10 cellular contexts compared by ENCODE assay signal in genomic region chr4:185811509-185812364, GRCh38. TPM values are rescaled to one million over a fixed set of nuclear protein-coding genes. Genes with fewer than 3 reads are reported as not detected.
DNase-seq lines count a peak whose midpoint lies in the region; ATAC-seq and TF ChIP-seq lines count a peak whose summit lies in the region.
"Had no signal": no experiment of that assay in that cellular context is flagged by ENCODE, and none has a peak within 500 bp of the region (broad histone marks: within the 10 kb centered on the region; RNA-seq: fewer than 3 reads in every experiment).

TSS of gene SORBS2 (minus strand) at chr4:185812194. CDS start at chr4:185690571, 121,623 bp downstream.

- H3K27me3 Mint-ChIP-seq in endodermal cell (ENCODE audit: insufficient read depth) (no peaks in the 10 kb centered on the region), mesothelial cell of epicardium (ENCODE audit: low read depth) (no peaks in the 10 kb centered on the region)

- H3K9me3 ChIP-seq in A673 (ENCODE audit: low read depth, low read length, poor library complexity, severe bottlenecking) (no peaks in the 10 kb centered on the region), endodermal cell (ENCODE audit: control insufficient read depth, low read length) (no peaks in the 10 kb centered on the region), aorta (ENCODE audit: control insufficient read depth, low read length) (no peaks in the 10 kb centered on the region)
- H3K9me3 ChIP-seq: neutrophil had no signal

- no peak within 1 kb of the TSS for H3K4me3 ChIP-seq in A673 (ENCODE audit: low read depth, low read length, poor library complexity, severe bottlenecking)
- peak within 1 kb of the TSS; percentile 56 for H3K4me3 ChIP-seq in endodermal cell (ENCODE audit: low read length)
- peak within 1 kb of the TSS in 1 of 2 donors; percentile 16 for H3K4me3 ChIP-seq in aorta (ENCODE audit: low read length in 2 of 2)

- H3K4me1 ChIP-seq in A673 (ENCODE audit: insufficient read depth, low read length, poor library complexity, severe bottlenecking) (no peaks in the 10 kb centered on the region), endodermal cell (ENCODE audit: control insufficient read depth, insufficient read depth, low read length) (peaks cover 14% of the 10 kb centered on the region), aorta (ENCODE audit: control insufficient read depth in 1 of 2, insufficient read depth in 2 of 2, low read length in 2 of 2) (no peaks in the 10 kb centered on the region)

- H3K4me1 Mint-ChIP-seq in endodermal cell (peaks cover 39% of the 10 kb centered on the region), mesothelial cell of epicardium (peaks cover 58% of the 10 kb centered on the region)

- H3K9me3 Mint-ChIP-seq in endodermal cell: no peaks in the 10 kb centered on the region
- no peaks in the 10 kb centered on the region for H3K9me3 Mint-ChIP-seq in mesothelial cell of epicardium

- POLR2A ChIA-PET in A673 (lab: Charles Lee; ENCODE audit: low non-redundant PET): no interaction called here

- peak within 1 kb of the TSS; percentile 37 for H3K4me3 Mint-ChIP-seq in endodermal cell
- peak within 1 kb of the TSS; percentile 46 for H3K4me3 Mint-ChIP-seq in mesothelial cell of epicardium

- TF ChIP-seq CTCF in A673 (conservative IDR thresholded peaks at IDR 0.05; ENCODE audit: low read depth, low read length) (no peak), endodermal cell (conservative IDR thresholded peaks at IDR 0.05) (no peak), mesothelial cell of epicardium (IDR thresholded peaks at IDR 0.05; ENCODE audit: unreplicated experiment) (no peak)

- no peaks in the 10 kb centered on the region for H3K36me3 Mint-ChIP-seq in endodermal cell (ENCODE audit: low read depth)
- H3K36me3 Mint-ChIP-seq in mesothelial cell of epicardium: no peaks in the 10 kb centered on the region

- BruUV-seq in A673 (replicated peaks; lab: Mats Ljungman, UMichigan): no TSS peak

- WGBS in endodermal cell (ENCODE audit: insufficient coverage in 1 of 2, insufficient read length in 1 of 2), 2 experiments: 72 to 79% methylated on average over 18 to 20 of the region's 20 CpGs
- 80 to 81% methylated on average over 20 of the region's 20 CpGs for WGBS in aorta, 2 donors

- CTCF ChIA-PET in A673 (lab: Charles Lee): no interaction called here

- H3K36me3 ChIP-seq in A673 (ENCODE audit: insufficient read depth, low read length, poor library complexity, severe bottlenecking): no peaks in the 10 kb centered on the region
- H3K36me3 ChIP-seq in endodermal cell (ENCODE audit: control insufficient read depth, insufficient read depth, low read length): no peaks in the 10 kb centered on the region
- no peaks in the 10 kb centered on the region for H3K36me3 ChIP-seq in aorta (ENCODE audit: control insufficient read depth in 1 of 2, insufficient read depth in 2 of 2, low read length in 1 of 2)
- H3K36me3 ChIP-seq: neutrophil had no signal

- H3K27me3 ChIP-seq in A673 (replicated peaks; ENCODE audit: insufficient read depth, low read depth, low read length, poor library complexity) (peaks cover 54% of the 10 kb centered on the region), endodermal cell (ENCODE audit: control insufficient read depth, insufficient read depth, low read length, poor library complexity, severe bottlenecking) (no peaks in the 10 kb centered on the region), aorta (ENCODE audit: control insufficient read depth in 1 of 2, insufficient read depth in 2 of 2, low read length in 1 of 2) (no peaks in the 10 kb centered on the region)

- peak; percentile 89 for ATAC-seq in HG03196 (IDR thresholded peaks at IDR 0.05; ENCODE audit: unreplicated experiment)
- ATAC-seq in aorta (ENCODE audit: low FRiP score): peak; percentile 74

- no peak within 1 kb of the TSS for H3K27ac ChIP-seq in A673 (ENCODE audit: low read depth, low read length, poor library complexity, severe bottlenecking)
- peak within 1 kb of the TSS; percentile 78 for H3K27ac ChIP-seq in endodermal cell (ENCODE audit: low read depth, low read length)
- H3K27ac ChIP-seq in aorta (ENCODE audit: low read depth in 1 of 2, low read length in 2 of 2): no peak within 1 kb of the TSS
- H3K27ac ChIP-seq: neutrophil had no signal

- H3K9ac ChIP-seq in endodermal cell (ENCODE audit: extremely low read depth, low read length, poor library complexity, severe bottlenecking): peak within 1 kb of the TSS; percentile 27

- DNase-seq in A673 (ENCODE audit: low spot score) (peak; percentile 9), GM19238 (ENCODE audit: insufficient read length, low spot score) (peak; percentile 61), NCI-H748 treated with DMSO at 0.1 percent for 48 hours (lab: John Stamatoyannopoulos, UW) (peak; percentile 65), endodermal cell (no peak), mesothelial cell of epicardium (ENCODE audit: low spot score in 2 of 2, unreplicated experiment in 2 of 2) (no peak), aorta (no peak)
- no peak for DNase-seq in stimulated activated CD4-positive, alpha-beta T cell treated with anti-CD3 and anti-CD28 coated beads, Interleukin-4, amount 100 ng/mL, for 1 hour
- DNase-seq: DND-41 had no signal

- intact Hi-C loops in A673 (cut with micrococcal nuclease; ENCODE audit: unreplicated experiment) (no loop called here), aorta (cut with DNase I) (no loop called here)

- H3K27ac Mint-ChIP-seq in endodermal cell (peak within 1 kb of the TSS; percentile 77), mesothelial cell of epicardium (peak within 1 kb of the TSS; percentile 77)

RNA-seq across cellular contexts. Expression of gene SORBS2, which starts in this region (rescaled TPM):
- total RNA-seq in A673 (2021): not detected in 2 replicates
- 10 to 100 TPM in 1 of 2 donors, 1 to 10 TPM in 1; 7.0 to 13.8 TPM for total RNA-seq in endodermal cell
- 57.3 TPM for polyA plus RNA-seq in endodermal cell (2013, experiment 1 of 2)
- polyA plus RNA-seq in endodermal cell (2013, experiment 2 of 2): 60.3 TPM
- 9.2 to 11.0 TPM (median 10.1 TPM) in 3 replicates for total RNA-seq in mesothelial cell of epicardium
- 100 to 1,000 TPM; 289 to 696 TPM for total RNA-seq in aorta
- polyA plus RNA-seq in aorta: 100 to 1,000 TPM; 111 to 202 TPM

Comparison
In these comparisons a context has a peak if more than half of its experiments do, and no peak if none do; other contexts are left out.
1. RNA of gene SORBS2 (total RNA-seq): 289 to 696 TPM in aorta; 7.0 to 13.8 TPM in endodermal cell, 9.2 to 11.0 TPM in mesothelial cell of epicardium and not detected in A673; every median in the first group is over 10 times any median in the second.
2. Peak in DNase-seq in A673; RNA of the gene not detected or under 1 TPM.
3. DNase-seq: peak in GM19238 (single experiment) and NCI-H748 treated with DMSO at 0.1 percent for 48 hours (single experiment); none in endodermal cell (single experiment), mesothelial cell of epicardium (0 of 2), aorta (0 of 2) and stimulated activated CD4-positive, alpha-beta T cell treated with anti-CD3 and anti-CD28 coated beads, Interleukin-4, amount 100 ng/mL, for 1 hour (single experiment).